27 cellular contexts compared by ENCODE assay signal in genomic region chr2:208274748-208275147, GRCh38.
"Had no signal": no experiment of that assay in that cellular context is flagged by ENCODE, and none has a peak within 500 bp of the region (broad histone marks: within the 10 kb centered on the region; RNA-seq: fewer than 3 reads in every experiment).

No MANE protein-coding gene starts in this region.

- DNase-seq: activated CD4-positive, alpha-beta T cell treated with anti-CD3 and anti-CD28 coated beads for 1 hour; activated CD4-positive, alpha-beta T cell treated with anti-CD3 and anti-CD28 coated beads, Interleukin-2, amount 50 U/mL, for 1 hour; activated CD8-positive, alpha-beta T cell treated with anti-CD3 and anti-CD28 coated beads, Interleukin-2, amount 10 ng/mL, durations not matched to agents 7 days and 5 days; activated T-cell treated with anti-CD3 and anti-CD28 coated beads, Interleukin-2, amount 50 U/mL, for 1 hour; aorta; central memory CD4-positive, alpha-beta T cell; dermis blood vessel endothelial cell; effector CD8-positive, alpha-beta T cell; foreskin keratinocyte; immature natural killer cell; lower lobe of right lung; naive thymus-derived CD4-positive, alpha-beta T cell; sigmoid colon; stimulated activated CD4-positive, alpha-beta T cell treated with anti-CD3 and anti-CD28 coated beads, Interleukin-15, amount 100 ng/mL, for 24 hours; stimulated activated naive B cell treated with anti-CD40 and anti-IgM and Interleukin-4, amounts not matched to agents 10 μg/mL and 1 μg/mL and 100 μg/mL, for 72 hours; testis; trophoblast cell; uterus; WERI-Rb-1 had no signal

- FAIRE-seq: TTC549 had no signal

- H3K4me3 Mint-ChIP-seq: activated CD8-positive, alpha-beta T cell treated with anti-CD3 and anti-CD28 coated beads, Interleukin-2, amount 10 ng/mL, durations not matched to agents 7 days and 5 days; activated T-helper 17 cell treated with anti-CD3 and anti-CD28 coated beads, Interleukin-2, amount 50 U/mL, for 72 hours; brain; immature natural killer cell; naive thymus-derived CD4-positive, alpha-beta T cell; neural progenitor cell; stimulated activated naive B cell treated with anti-CD40 and anti-IgM and Interleukin-4, amounts not matched to agents 10 μg/mL and 1 μg/mL and 100 μg/mL, for 72 hours had no signal

- H3K27ac Mint-ChIP-seq: activated CD8-positive, alpha-beta T cell treated with anti-CD3 and anti-CD28 coated beads, Interleukin-2, amount 10 ng/mL, durations not matched to agents 7 days and 5 days; activated T-helper 17 cell treated with anti-CD3 and anti-CD28 coated beads, Interleukin-2, amount 50 U/mL, for 72 hours; neural progenitor cell; stimulated activated naive B cell treated with anti-CD40 and anti-IgM and Interleukin-4, amounts not matched to agents 10 μg/mL and 1 μg/mL and 100 μg/mL, for 72 hours had no signal

- H3K36me3 ChIP-seq: uterus had no signal

- H3K4me3 ChIP-seq: hepatocyte, lower lobe of right lung, neural progenitor cell, sigmoid colon, smooth muscle cell, testis, uterus had no signal

- H3K27me3 Mint-ChIP-seq: activated T-helper 17 cell treated with anti-CD3 and anti-CD28 coated beads, Interleukin-2, amount 50 U/mL, for 72 hours; brain; naive thymus-derived CD4-positive, alpha-beta T cell; stimulated activated naive B cell treated with anti-CD40 and anti-IgM and Interleukin-4, amounts not matched to agents 10 μg/mL and 1 μg/mL and 100 μg/mL, for 72 hours had no signal

- H3K4me1 ChIP-seq: foreskin keratinocyte, lower lobe of right lung, neural progenitor cell, testis, uterus had no signal

- H3K9me3 ChIP-seq: lower lobe of right lung, sigmoid colon, testis, uterus had no signal

- H3K4me1 Mint-ChIP-seq: neural progenitor cell had no signal

- H3K27me3 ChIP-seq: foreskin keratinocyte, hepatocyte, neural progenitor cell, sigmoid colon, testis, uterus had no signal

- H3K27ac ChIP-seq: foreskin keratinocyte, hepatocyte, lower lobe of right lung, neural progenitor cell, sigmoid colon, testis, uterus, WERI-Rb-1 had no signal

- ATAC-seq: activated CD8-positive, alpha-beta T cell treated with anti-CD3 and anti-CD28 coated beads, Interleukin-2, amount 10 ng/mL, durations not matched to agents 7 days and 5 days; activated naive CD4-positive, alpha-beta T cell treated with anti-CD3 and anti-CD28 coated beads, Interleukin-2, amount 50 U/mL, for 72 hours; activated T-helper 17 cell treated with anti-CD3 and anti-CD28 coated beads, Interleukin-2, amount 50 U/mL, for 72 hours; foreskin keratinocyte; left lobe of liver; lower lobe of right lung; naive thymus-derived CD4-positive, alpha-beta T cell; stimulated activated naive B cell treated with anti-CD40 and anti-IgM and Interleukin-4, amounts not matched to agents 10 μg/mL and 1 μg/mL and 100 μg/mL, for 72 hours had no signal
